ENCODE assay signal across 9 cellular contexts in the genomic region with DNA sequence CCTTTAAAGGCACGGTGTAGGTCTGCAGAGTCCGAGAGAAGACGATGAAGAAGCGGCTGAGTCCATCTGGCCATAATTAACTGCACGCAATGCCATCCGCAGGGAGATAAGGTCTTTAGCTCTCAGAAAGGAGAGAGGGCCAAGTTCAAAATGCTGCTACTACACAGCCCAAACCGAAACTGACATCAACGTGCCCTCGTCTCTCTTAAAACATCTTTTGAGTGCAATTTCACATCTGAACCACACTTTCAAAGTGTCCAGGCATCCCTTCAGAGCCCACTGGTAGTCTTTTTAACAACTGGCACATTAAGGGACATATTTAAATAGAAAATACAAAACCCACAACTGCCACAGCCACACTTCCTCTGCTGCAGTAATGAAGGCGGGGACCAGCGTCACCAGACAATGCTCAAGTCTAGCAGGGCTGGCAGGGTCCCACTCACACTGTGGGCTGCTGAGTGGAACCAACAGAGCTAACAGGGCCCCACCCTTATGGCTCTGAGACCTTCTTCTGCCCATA. TPM values are rescaled to one million over a fixed set of nuclear protein-coding genes. Genes with fewer than 3 reads are reported as not detected.
DNase-seq lines count a peak whose midpoint lies in the region; ATAC-seq, FAIRE-seq and TF ChIP-seq lines count a peak whose summit lies in the region.
"Had no signal": no experiment of that assay in that cellular context is flagged by ENCODE, and none has a peak within 500 bp of the region (broad histone marks: within the 10 kb centered on the region; RNA-seq: fewer than 3 reads in every experiment).

No MANE protein-coding gene starts in this region.

- no peaks in the 10 kb centered on the region for H3K79me2 ChIP-seq in mammary epithelial cell (ENCODE audit: insufficient read depth, low read length)
- H3K79me2 ChIP-seq: parathyroid adenoma had no signal

- H3K27ac ChIP-seq in breast epithelium (peak overlapping the region; percentile 38 to 78), mammary epithelial cell (ENCODE audit: insufficient read depth, low read depth, low read length) (no peak overlapping the region), kidney (ENCODE audit: low read depth in 2 of 2, low read length in 2 of 2) (peak overlapping the region; percentile 66 to 79)
- H3K27ac ChIP-seq: parathyroid adenoma had no signal

- CTCF ChIA-PET in mammary epithelial cell (lab: Charles Lee; ENCODE audit: low non-redundant PET), result no interaction called here

- FAIRE-seq in kidney (lab: Jason Lieb, UNC), result no peak
- no peak for FAIRE-seq in urothelium cell line (lab: Jason Lieb, UNC)

- WGBS in mammary epithelial cell (ENCODE audit: low coverage, missing lambda C conversion rate), result 98% methylated on average over 8 of the region's 11 CpGs

- peak; percentile 38 for ATAC-seq in HG03558 (IDR thresholded peaks at IDR 0.05; ENCODE audit: extremely low read depth, unreplicated experiment)
- ATAC-seq in stimulated activated naive B cell treated with anti-CD40 and anti-IgM and Interleukin-4, amounts not matched to agents 10 μg/mL and 1 μg/mL and 100 μg/mL, for 72 hours (replicated peaks), result peak; percentile 80 to 86

- no peaks in the 10 kb centered on the region for H3K36me3 ChIP-seq in breast epithelium
- H3K36me3 ChIP-seq in mammary epithelial cell (ENCODE audit: insufficient read depth, low read length), result no peaks in the 10 kb centered on the region
- no peaks in the 10 kb centered on the region for H3K36me3 ChIP-seq in kidney (ENCODE audit: control insufficient read depth in 1 of 2, insufficient read depth in 2 of 2, low read length in 2 of 2)

- BruUV-seq in mammary epithelial cell (replicated peaks; lab: Mats Ljungman, UMichigan), result no TSS peak

- TF ChIP-seq POLR2A in breast epithelium (IDR thresholded peaks at IDR 0.05), result no peak

- peak overlapping the region in 1 of 3 donors; percentile 46 for H3K4me3 ChIP-seq in breast epithelium
- H3K4me3 ChIP-seq in mammary epithelial cell (replicated peaks in 1 of 3; ENCODE audit: insufficient read depth in 1 of 3, low read depth in 2 of 3, low read length in 3 of 3), result no peak overlapping the region
- H3K4me3 ChIP-seq in kidney (ENCODE audit: low read length in 2 of 2), result no peak overlapping the region

- H2AFZ ChIP-seq in mammary epithelial cell (ENCODE audit: low read depth, low read length), result no peak overlapping the region
- H2AFZ ChIP-seq: parathyroid adenoma had no signal

- H3K9ac ChIP-seq in mammary epithelial cell (ENCODE audit: insufficient read depth, low read length) (no peak overlapping the region), kidney (ENCODE audit: low read length in 2 of 2) (peak overlapping the region in 1 of 2 donors; percentile 16)
- H3K9ac ChIP-seq: parathyroid adenoma had no signal

- DNase-seq in breast epithelium (ENCODE audit: low spot score in 2 of 2), result peak in 1 of 2 donors; percentile 25
- no peak for DNase-seq in mammary epithelial cell
- DNase-seq in activated T-cell treated with anti-CD3 and anti-CD28 coated beads, Interleukin-2, amount 50 U/mL, for 1 hour, result peak; percentile 72
- DNase-seq in kidney, result peak; percentile 66
- DNase-seq in stimulated activated naive B cell treated with anti-CD40 and anti-IgM and Interleukin-4, amounts not matched to agents 10 μg/mL and 1 μg/mL and 100 μg/mL, for 72 hours, result peak; percentile 67
- DNase-seq in HuH-7.5 (ENCODE audit: low spot score), result no peak
- DNase-seq in urothelium cell line (ENCODE audit: low spot score), result no peak

- dilution Hi-C loops in mammary epithelial cell (cut with HindIII; ENCODE audit: low sequenced_read_pairs), result no loop called here

- in situ Hi-C loops in mammary epithelial cell (cut with MboI; ENCODE audit: low sequenced_read_pairs in 2 of 2), result no loop called here

- H3K27me3 Mint-ChIP-seq in stimulated activated naive B cell treated with anti-CD40 and anti-IgM and Interleukin-4, amounts not matched to agents 10 μg/mL and 1 μg/mL and 100 μg/mL, for 72 hours, result no peaks in the 10 kb centered on the region

- H3K9me3 ChIP-seq in breast epithelium, result no peaks in the 10 kb centered on the region
- H3K9me3 ChIP-seq in mammary epithelial cell (replicated peaks; ENCODE audit: insufficient read depth, low read length), result no peaks in the 10 kb centered on the region
- no peaks in the 10 kb centered on the region for H3K9me3 ChIP-seq in kidney (ENCODE audit: control insufficient read depth in 1 of 2, low read length in 2 of 2)

- no peak overlapping the region for H3K4me2 ChIP-seq in mammary epithelial cell (ENCODE audit: insufficient read depth, low read depth, low read length)

- peak overlapping the region; percentile 76 to 80 for H3K4me3 Mint-ChIP-seq in stimulated activated naive B cell treated with anti-CD40 and anti-IgM and Interleukin-4, amounts not matched to agents 10 μg/mL and 1 μg/mL and 100 μg/mL, for 72 hours

- peaks cover 14 to 20% of the 10 kb centered on the region in 2 donors for H3K9me3 Mint-ChIP-seq in stimulated activated naive B cell treated with anti-CD40 and anti-IgM and Interleukin-4, amounts not matched to agents 10 μg/mL and 1 μg/mL and 100 μg/mL, for 72 hours

- no peaks in the 10 kb centered on the region for H3K27me3 ChIP-seq in breast epithelium
- H3K27me3 ChIP-seq in mammary epithelial cell (ENCODE audit: insufficient read depth, low read length), result no peaks in the 10 kb centered on the region

- H3K4me1 Mint-ChIP-seq in stimulated activated naive B cell treated with anti-CD40 and anti-IgM and Interleukin-4, amounts not matched to agents 10 μg/mL and 1 μg/mL and 100 μg/mL, for 72 hours, result peaks cover 50 to 55% of the 10 kb centered on the region in 2 donors

- intact Hi-C loops in breast epithelium (cut with DNase I; ENCODE audit: low total_unique reads) (no loop called here), mammary epithelial cell (cut with micrococcal nuclease) (no loop called here), kidney (cut with DNase I) (no loop called here)

- peaks cover 0 to 4% of the 10 kb centered on the region in 2 donors for H3K4me1 ChIP-seq in breast epithelium
- peaks cover 7% of the 10 kb centered on the region for H3K4me1 ChIP-seq in mammary epithelial cell (ENCODE audit: insufficient read depth, low read length)
- peaks cover 3 to 4% of the 10 kb centered on the region in 2 donors for H3K4me1 ChIP-seq in kidney (ENCODE audit: control insufficient read depth in 1 of 2, insufficient read depth in 1 of 2, low read depth in 1 of 2, low read length in 2 of 2)
- H3K4me1 ChIP-seq: parathyroid adenoma had no signal

- TF ChIP-seq CTCF in breast epithelium (IDR thresholded peaks at IDR 0.05) (no peak), mammary epithelial cell (conservative IDR thresholded peaks at IDR 0.05 in 1 of 2, IDR thresholded peaks at IDR 0.05 in 1 of 2; ENCODE audit: extremely low read depth in 1 of 2, insufficient read depth in 1 of 2, low read depth in 1 of 2, low read length in 2 of 2) (no peak), kidney (IDR thresholded peaks at IDR 0.05; ENCODE audit: borderline replicate concordance, extremely low read depth, insufficient read depth) (no peak)

- H3K36me3 Mint-ChIP-seq in stimulated activated naive B cell treated with anti-CD40 and anti-IgM and Interleukin-4, amounts not matched to agents 10 μg/mL and 1 μg/mL and 100 μg/mL, for 72 hours, result peaks cover 70 to 87% of the 10 kb centered on the region in 2 donors

- H4K20me1 ChIP-seq in mammary epithelial cell (ENCODE audit: insufficient read depth, low read length), result no peaks in the 10 kb centered on the region

- H3K27ac Mint-ChIP-seq in stimulated activated naive B cell treated with anti-CD40 and anti-IgM and Interleukin-4, amounts not matched to agents 10 μg/mL and 1 μg/mL and 100 μg/mL, for 72 hours, result peak overlapping the region; percentile 99

RNA-seq across cellular contexts. Expression of gene ST3GAL5, which starts 35.8 kb away (rescaled TPM):
- total RNA-seq in breast epithelium (10 to 100 TPM; 20.8 to 52.5 (median 29.5) TPM), mammary epithelial cell (10 to 100 TPM; 12.0 to 25.1 TPM), kidney (14.6 TPM)
- polyA plus RNA-seq in mammary epithelial cell (13.0 TPM), kidney (ENCODE audit: insufficient read depth, low read depth, low replicate concordance) (7.0 TPM)
- polyA minus RNA-seq in mammary epithelial cell, result 2.9 TPM

Comparison
In these comparisons a context has a peak if more than half of its experiments do, and no peak if none do; other contexts are left out.
1. DNase-seq: peak in activated T-cell treated with anti-CD3 and anti-CD28 coated beads, Interleukin-2, amount 50 U/mL, for 1 hour (single experiment), kidney (single experiment) and stimulated activated naive B cell treated with anti-CD40 and anti-IgM and Interleukin-4, amounts not matched to agents 10 μg/mL and 1 μg/mL and 100 μg/mL, for 72 hours (single experiment); none in mammary epithelial cell (single experiment), HuH-7.5 (single experiment) and urothelium cell line (single experiment).